Comparison of ENCODE assay signal across 12 cellular contexts in the genomic region with DNA sequence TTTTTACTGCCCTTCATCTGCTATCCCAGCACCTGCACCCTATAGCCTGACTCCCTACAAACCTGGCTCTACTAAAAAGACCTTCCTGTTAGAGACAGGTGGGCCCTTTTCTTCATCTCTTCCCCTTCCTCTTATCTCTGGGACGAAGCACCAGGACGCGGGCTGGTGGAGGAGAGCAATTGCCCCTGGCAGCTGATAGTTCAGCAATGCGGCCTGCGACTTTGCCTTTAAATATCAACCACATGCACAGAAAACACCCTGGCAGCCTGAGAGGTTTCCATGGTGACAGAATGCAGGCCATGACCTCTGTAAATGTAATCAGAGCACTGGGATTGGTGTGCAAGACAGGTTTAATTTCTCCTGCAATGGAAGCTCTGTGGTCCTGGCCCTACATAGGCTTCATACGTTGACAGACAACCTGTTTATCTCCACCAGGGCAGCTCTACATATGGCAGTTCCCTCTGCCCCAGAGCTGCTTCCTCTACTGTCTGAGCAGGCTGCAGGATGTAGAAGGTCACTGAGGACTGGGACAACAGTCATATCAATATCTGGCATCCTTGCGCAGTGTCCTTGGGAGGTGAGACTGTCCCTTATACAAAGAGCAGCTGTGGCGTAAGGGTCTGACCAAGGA. TPM values are rescaled to one million over a fixed set of nuclear protein-coding genes. Genes with fewer than 3 reads are reported as not detected.
DNase-seq lines count a peak whose midpoint lies in the region; ATAC-seq, FAIRE-seq and TF ChIP-seq lines count a peak whose summit lies in the region.
"Had no signal": no experiment of that assay in that cellular context is flagged by ENCODE, and none has a peak within 500 bp of the region (broad histone marks: within the 10 kb centered on the region; RNA-seq: fewer than 3 reads in every experiment).

No MANE protein-coding gene starts in this region.

- DNase-seq in NCI-H2196 (lab: John Stamatoyannopoulos, UW; ENCODE audit: unreplicated experiment) (peak; percentile 17), NCI-H2196 treated with DMSO at 0.1 percent for 48 hours (lab: John Stamatoyannopoulos, UW; ENCODE audit: unreplicated experiment) (no peak), T-helper 17 cell (peak; percentile 26 to 62 (median 59)), GM12878 (ENCODE audit: low read depth, low spot score) (no peak), SJCRH30 (no peak), Right ventricle myocardium superior (no peak)
- DNase-seq: heart right ventricle, NCI-H1092, SK-N-SH had no signal

- TF ChIP-seq EP300 in GM12878 (IDR thresholded peaks at IDR 0.05; ENCODE audit: borderline replicate concordance in 1 of 2, control insufficient read depth in 1 of 2, low read depth in 2 of 2, low read length in 2 of 2): 0 out of 4 replicates have a peak, but pooled peaks of 1 of the 2 experiments have one; percentile 17

- H3K79me2 ChIP-seq in GM12878 (ENCODE audit: control insufficient read depth, insufficient read depth, low read length): no peaks in the 10 kb centered on the region

- H3K4me1 ChIP-seq in GM12878 (ENCODE audit: control insufficient read depth, insufficient read depth, low read length) (peaks cover 62% of the 10 kb centered on the region), SJCRH30 (peaks cover 6% of the 10 kb centered on the region; the same call in 1 of the 2 replicates)

- intact Hi-C loops in GM12878 (cut with micrococcal nuclease; ENCODE audit: unreplicated experiment) (no loop called here), Right ventricle myocardium superior (cut with DNase I) (no loop called here)

- CTCF ChIA-PET in GM12878 (lab: Yijun Ruan, JAX): interaction anchor here (0.6 to 5.2 kb wide), 13 partner anchors 12 to 180 kb away, joined by 3 to 25 read pairs (median 5); no protein-coding TSS in a partner anchor

- peaks cover 75% of the 10 kb centered on the region for H3K4me1 Mint-ChIP-seq in T-helper 17 cell
- peaks cover 57% of the 10 kb centered on the region for H3K4me1 Mint-ChIP-seq in stimulated activated memory B cell treated with anti-CD40 and anti-IgM and Interleukin-4, amounts not matched to agents 10 μg/mL and 1 μg/mL and 100 μg/mL, for 72 hours

- no peaks in the 10 kb centered on the region for H3K36me3 Mint-ChIP-seq in T-helper 17 cell (ENCODE audit: low read depth)
- H3K36me3 Mint-ChIP-seq in stimulated activated memory B cell treated with anti-CD40 and anti-IgM and Interleukin-4, amounts not matched to agents 10 μg/mL and 1 μg/mL and 100 μg/mL, for 72 hours: peaks cover 8% of the 10 kb centered on the region

- no peaks in the 10 kb centered on the region for H3K9me3 ChIP-seq in T-helper 17 cell (ENCODE audit: control insufficient read depth, low read length, poor library complexity, severe bottlenecking)
- no peaks in the 10 kb centered on the region; the same call in 2 of the 3 replicates for H3K9me3 ChIP-seq in GM12878 (replicated peaks; ENCODE audit: control insufficient read depth, insufficient read depth, low read length)
- no peaks in the 10 kb centered on the region for H3K9me3 ChIP-seq in SJCRH30 (replicated peaks)
- H3K9me3 ChIP-seq: heart right ventricle, SK-N-SH had no signal

- in situ Hi-C loops in GM12878 (cut with MboI): no loop called here

- 35% methylated on average over 8 of the region's 8 CpGs for WGBS in GM12878 (ENCODE audit: insufficient coverage, insufficient replicate concordance, low lambda C conversion rate, missing lambda C conversion rate)

- no peaks in the 10 kb centered on the region for H3K36me3 ChIP-seq in GM12878 (ENCODE audit: control insufficient read depth in 2 of 2, insufficient read depth in 2 of 2, low read length in 1 of 2)
- H3K36me3 ChIP-seq in SJCRH30: no peaks in the 10 kb centered on the region
- H3K36me3 ChIP-seq: heart right ventricle had no signal

- H4K20me1 ChIP-seq in GM12878 (ENCODE audit: control insufficient read depth, insufficient read depth): no peaks in the 10 kb centered on the region

- H3K4me3 Mint-ChIP-seq in T-helper 17 cell: peak overlapping the region; percentile 84
- H3K4me3 Mint-ChIP-seq in stimulated activated memory B cell treated with anti-CD40 and anti-IgM and Interleukin-4, amounts not matched to agents 10 μg/mL and 1 μg/mL and 100 μg/mL, for 72 hours: no peak overlapping the region

- no peak for TF ChIP-seq CTCF in GM12878 (IDR thresholded peaks at IDR 0.05 in 2 of 3, conservative IDR thresholded peaks at IDR 0.05 in 1 of 3; ENCODE audit: control insufficient read depth in 2 of 3, extremely low read depth in 1 of 3, insufficient read depth in 1 of 3, low read depth in 3 of 3, low read length in 3 of 3)

- TF ChIP-seq RAD21 in GM12878 (IDR thresholded peaks at IDR 0.05; ENCODE audit: insufficient read depth, low read depth, low read length): no peak

- peak overlapping the region; percentile 6 for H2AFZ ChIP-seq in GM12878 (ENCODE audit: control insufficient read depth, low read depth, low read length)

- H3K4me3 ChIP-seq in GM12878 (no peak overlapping the region), SJCRH30 (no peak overlapping the region)
- H3K4me3 ChIP-seq: heart right ventricle had no signal

- SMC1A ChIA-PET in GM12878 (lab: Charles Lee; ENCODE audit: uncharacterized antibody, unreplicated experiment): interaction anchor here (0.5 to 8.8 kb wide), 27 partner anchors 9 to 328 kb away, joined by 3 to 120 read pairs (median 5); no protein-coding TSS in a partner anchor

- no TSS peak for BruUV-seq in GM12878 (replicated peaks; lab: Mats Ljungman, UMichigan)

- no peaks in the 10 kb centered on the region for H3K27me3 Mint-ChIP-seq in T-helper 17 cell
- peaks cover 42% of the 10 kb centered on the region for H3K27me3 Mint-ChIP-seq in stimulated activated memory B cell treated with anti-CD40 and anti-IgM and Interleukin-4, amounts not matched to agents 10 μg/mL and 1 μg/mL and 100 μg/mL, for 72 hours

- TF ChIP-seq POLR2A in GM12878 (IDR thresholded peaks at IDR 0.05; ENCODE audit: low read depth, low read length): peak; percentile 22; the same call in 1 of the 2 replicates

- RAD21 ChIA-PET in GM12878 (lab: Charles Lee; ENCODE audit: unreplicated experiment): interaction anchor here (0.9 to 6.0 kb wide), 13 partner anchors 9 to 174 kb away, joined by 3 to 47 read pairs (median 8); no protein-coding TSS in a partner anchor

- H3K27ac Mint-ChIP-seq in T-helper 17 cell: peak overlapping the region; percentile 97
- H3K27ac Mint-ChIP-seq in stimulated activated memory B cell treated with anti-CD40 and anti-IgM and Interleukin-4, amounts not matched to agents 10 μg/mL and 1 μg/mL and 100 μg/mL, for 72 hours: peak overlapping the region; percentile 30

- peak overlapping the region; percentile 43 for H3K9ac ChIP-seq in GM12878 (ENCODE audit: control insufficient read depth, insufficient read depth, low read length)
- H3K9ac ChIP-seq: SK-N-SH had no signal

- peaks cover 8% of the 10 kb centered on the region for H3K9me3 Mint-ChIP-seq in stimulated activated memory B cell treated with anti-CD40 and anti-IgM and Interleukin-4, amounts not matched to agents 10 μg/mL and 1 μg/mL and 100 μg/mL, for 72 hours

- ATAC-seq in T-helper 17 cell (peak; percentile 76), GM12878 (peak; percentile 61), GM18858 (IDR thresholded peaks at IDR 0.05; ENCODE audit: unreplicated experiment) (no peak), Right ventricle myocardium superior (ENCODE audit: poor library complexity) (no peak)
- ATAC-seq in stimulated activated memory B cell treated with anti-CD40 and anti-IgM and Interleukin-4, amounts not matched to agents 10 μg/mL and 1 μg/mL and 100 μg/mL, for 72 hours: peak; percentile 52

- H3K4me2 ChIP-seq in GM12878 (ENCODE audit: control insufficient read depth, insufficient read depth): peak overlapping the region; percentile 86
- H3K4me2 ChIP-seq: SK-N-SH had no signal

- FAIRE-seq in GM12878 (lab: Jason Lieb, UNC): no peak
- FAIRE-seq: bronchial epithelial cell had no signal

- H3K27ac ChIP-seq in GM12878 (ENCODE audit: control insufficient read depth, insufficient read depth) (peak overlapping the region; percentile 94), SJCRH30 (no peak overlapping the region)

- POLR2A ChIA-PET in GM12878 (lab: Charles Lee): interaction anchor here (0.5 to 4.5 kb wide), 13 partner anchors 11 to 328 kb away, joined by 3 to 31 read pairs (median 6); no protein-coding TSS in a partner anchor

- H3K27me3 ChIP-seq in GM12878 (replicated peaks in 1 of 2; ENCODE audit: control insufficient read depth in 2 of 2, insufficient read depth in 2 of 2, low read length in 1 of 2) (no peaks in the 10 kb centered on the region), SJCRH30 (no peaks in the 10 kb centered on the region)

TF ChIP-seq in GM12878, 131 proteins besides CTCF, POLR2A, EP300 and RAD21 (continues in another document):
- TF ChIP-seq NBN (IDR thresholded peaks at IDR 0.05): peak; percentile 21; the same call in 1 of the 2 replicates

RNA-seq across cellular contexts. Expression of gene SKAP1, which starts 10.0 kb away (rescaled TPM):
- total RNA-seq in T-helper 17 cell (100 to 1,000 TPM; 136 to 138 TPM), GM12878 (2014; rRNA removed) (18.0 and 18.4 TPM in 2 replicates), GM12878 (2014; rRNA removed; fragmentation: Illumina TruSeq; extraction: Trizol) (34.5 and 38.7 TPM in 2 replicates), GM12878 (2021) (36.6 and 38.4 TPM in 2 replicates), Right ventricle myocardium superior (0.70 TPM)
- total RNA-seq in GM12878 (2013; cell fraction: nucleolus; rRNA removed): 105 and 107 TPM in 2 replicates
- polyA plus RNA-seq in GM12878 (2011; ENCODE audit: low read depth): 60.0 TPM
- polyA plus RNA-seq in GM12878 (2011; rRNA removed) (97.6 and 149 TPM in 2 replicates), GM12878 (2014; fragmentation: Illumina TruSeq; extraction: Trizol) (72.1 and 78.5 TPM in 2 replicates), GM12878 (2014; fragmentation: Nextera tagmentation; extraction: Ambion mirVana) (10 to 100 TPM; 17.1 to 34.2 TPM), GM12878 (2014; rRNA removed) (27.4 and 35.2 TPM in 2 replicates), GM12878 (2016; fragmentation: Nextera tagmentation; extraction: Ambion mirVana) (10 to 100 TPM; 42.7 to 46.3 TPM)
- 72.9 and 113 TPM in 2 replicates for polyA plus RNA-seq in GM12878 (2011; cell fraction: cytosol; rRNA removed)
- polyA plus RNA-seq in GM12878 (2011; cell fraction: nucleus; rRNA removed): 45.5 and 54.5 TPM in 2 replicates
- polyA plus RNA-seq in GM12878 (2012): 57.2 and 78.2 TPM in 2 replicates
- polyA minus RNA-seq in GM12878 (2011; rRNA and poly(A)+ RNA removed): 60.6 and 66.1 TPM in 2 replicates
- 18.0 and 20.8 TPM in 2 replicates for polyA minus RNA-seq in GM12878 (2011; cell fraction: cytosol; rRNA and poly(A)+ RNA removed)
- polyA minus RNA-seq in GM12878 (2011; cell fraction: nucleus; rRNA and poly(A)+ RNA removed): 49.3 and 76.1 TPM in 2 replicates
- not detected in 2 replicates for total RNA-seq in SJCRH30 (2014; rRNA removed; shearing (Covaris generic))
- total RNA-seq: bronchial epithelial cell had no signal
- polyA plus RNA-seq: SK-N-SH had no signal

Comparison
In these comparisons a context has a peak if more than half of its experiments do, and no peak if none do; other contexts are left out.
1. DNase-seq: peak in NCI-H2196 (single experiment) and T-helper 17 cell (3 of 3); none in NCI-H2196 treated with DMSO at 0.1 percent for 48 hours (single experiment), GM12878 (single experiment), SJCRH30 (0 of 2) and Right ventricle myocardium superior (single experiment).
2. ATAC-seq: peak in T-helper 17 cell (single experiment), GM12878 (single experiment) and stimulated activated memory B cell treated with anti-CD40 and anti-IgM and Interleukin-4, amounts not matched to agents 10 μg/mL and 1 μg/mL and 100 μg/mL, for 72 hours (single experiment); none in GM18858 (single experiment) and Right ventricle myocardium superior (single experiment).
3. RNA of gene SKAP1, which starts 10.0 kb away (total RNA-seq): 136 to 138 TPM in T-helper 17 cell and 18.0 to 107 TPM in GM12878; 0.70 TPM in Right ventricle myocardium superior (single experiment) and not detected in SJCRH30; every median in the first group is over 10 times any median in the second.